22 cellular contexts compared by ENCODE assay signal in the genomic region with DNA sequence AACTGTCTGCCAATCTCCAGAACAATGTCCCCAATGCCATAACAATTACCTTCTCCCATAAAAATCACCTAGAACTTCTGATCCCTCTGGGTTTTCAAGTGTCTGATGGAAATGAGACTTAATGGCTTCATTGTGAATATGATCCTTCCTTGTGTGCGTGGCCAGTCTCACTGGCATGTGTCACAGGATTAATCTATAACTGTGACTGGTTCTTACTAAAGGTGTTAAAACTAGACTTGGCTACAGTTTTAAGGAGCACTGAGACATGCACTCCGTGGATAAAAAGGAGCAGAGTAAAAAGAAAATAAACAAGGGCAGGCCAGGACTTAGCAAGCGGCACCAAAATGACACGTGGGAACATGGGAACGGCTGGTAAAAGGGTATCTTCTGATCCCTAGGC.
DNase-seq lines count a peak whose midpoint lies in the region; ATAC-seq, FAIRE-seq and TF ChIP-seq lines count a peak whose summit lies in the region.
"Had no signal": no experiment of that assay in that cellular context is flagged by ENCODE, and none has a peak within 500 bp of the region (broad histone marks: within the 10 kb centered on the region; RNA-seq: fewer than 3 reads in every experiment).

No MANE protein-coding gene starts in this region.

- FAIRE-seq in HTR-8/SVneo (lab: Jason Lieb, UNC), result peak; percentile 40
- FAIRE-seq: D721Med, GM12878 had no signal

- no peaks in the 10 kb centered on the region for H3K27me3 Mint-ChIP-seq in neural progenitor cell (ENCODE audit: insufficient read depth, low read depth)
- no peaks in the 10 kb centered on the region for H3K27me3 Mint-ChIP-seq in activated T-helper 1 cell treated with anti-CD3 and anti-CD28 coated beads, Interleukin-12 subunit alpha, Interleukin-12 subunit beta, Interleukin-2, Interleukin-4 antibody, amounts not matched to agents 30 ng/mL and 10 ng/mL and 1 ng/mL, durations not matched to agents 14 hours and 24 hours and 36 hours (ENCODE audit: insufficient read depth)
- H3K27me3 Mint-ChIP-seq: CD4-positive, CD25-positive, alpha-beta regulatory T cell had no signal

- no peak overlapping the region for H3K9ac ChIP-seq in GM23248
- no peak overlapping the region for H3K9ac ChIP-seq in neural progenitor cell
- H3K9ac ChIP-seq: BLaER1 had no signal

- in situ Hi-C loops in GM23248 (cut with MboI), result no loop called here
- in situ Hi-C loops in ACHN (cut with HindIII; ENCODE audit: low pct_ligation_motif_present, low pct_unique_long_range_greater_than_20kb, low sequenced_read_pairs), result no loop called here

- H3K4me1 Mint-ChIP-seq in neural progenitor cell, result peaks cover 2% of the 10 kb centered on the region
- no peaks in the 10 kb centered on the region for H3K4me1 Mint-ChIP-seq in activated T-helper 1 cell treated with anti-CD3 and anti-CD28 coated beads, Interleukin-12 subunit alpha, Interleukin-12 subunit beta, Interleukin-2, Interleukin-4 antibody, amounts not matched to agents 30 ng/mL and 10 ng/mL and 1 ng/mL, durations not matched to agents 14 hours and 24 hours and 36 hours (ENCODE audit: low read depth)
- H3K4me1 Mint-ChIP-seq: B cell; CD4-positive, CD25-positive, alpha-beta regulatory T cell had no signal

- H3K4me2 ChIP-seq in GM23248 (ENCODE audit: unreplicated experiment) (no peak overlapping the region), neural progenitor cell (no peak overlapping the region)
- H3K4me2 ChIP-seq: BLaER1 had no signal

- H3K36me3 Mint-ChIP-seq in neural progenitor cell, result peaks cover under 1% of the 10 kb centered on the region
- no peaks in the 10 kb centered on the region for H3K36me3 Mint-ChIP-seq in activated T-helper 1 cell treated with anti-CD3 and anti-CD28 coated beads, Interleukin-12 subunit alpha, Interleukin-12 subunit beta, Interleukin-2, Interleukin-4 antibody, amounts not matched to agents 30 ng/mL and 10 ng/mL and 1 ng/mL, durations not matched to agents 14 hours and 24 hours and 36 hours (ENCODE audit: low read depth)
- H3K36me3 Mint-ChIP-seq: CD4-positive, CD25-positive, alpha-beta regulatory T cell; CD8-positive, alpha-beta T cell had no signal

- no peak overlapping the region for H3K4me3 Mint-ChIP-seq in neural progenitor cell
- no peak overlapping the region for H3K4me3 Mint-ChIP-seq in activated T-helper 1 cell treated with anti-CD3 and anti-CD28 coated beads, Interleukin-12 subunit alpha, Interleukin-12 subunit beta, Interleukin-2, Interleukin-4 antibody, amounts not matched to agents 30 ng/mL and 10 ng/mL and 1 ng/mL, durations not matched to agents 14 hours and 24 hours and 36 hours
- H3K4me3 Mint-ChIP-seq: B cell; CD4-positive, CD25-positive, alpha-beta regulatory T cell; CD8-positive, alpha-beta T cell; H9 had no signal

- H3K79me2 ChIP-seq in GM23248 (ENCODE audit: insufficient read depth) (no peaks in the 10 kb centered on the region), neural progenitor cell (ENCODE audit: low read depth) (no peaks in the 10 kb centered on the region)

- H3K9me3 Mint-ChIP-seq in neural progenitor cell, result peaks cover 1% of the 10 kb centered on the region
- no peaks in the 10 kb centered on the region for H3K9me3 Mint-ChIP-seq in activated T-helper 1 cell treated with anti-CD3 and anti-CD28 coated beads, Interleukin-12 subunit alpha, Interleukin-12 subunit beta, Interleukin-2, Interleukin-4 antibody, amounts not matched to agents 30 ng/mL and 10 ng/mL and 1 ng/mL, durations not matched to agents 14 hours and 24 hours and 36 hours

- H3K4me3 ChIP-seq in GM23248 (no peak overlapping the region), neural progenitor cell (no peak overlapping the region)
- H3K4me3 ChIP-seq: BLaER1, GM12878 had no signal

- H3K9me3 ChIP-seq in GM23248 (ENCODE audit: low read depth), result no peaks in the 10 kb centered on the region
- H3K9me3 ChIP-seq in neural progenitor cell (ENCODE audit: low read depth), result no peaks in the 10 kb centered on the region
- H3K9me3 ChIP-seq: BLaER1, Caco-2 had no signal

- H2AFZ ChIP-seq in GM23248 (0 out of 2 replicates have a peak overlapping the region, but pooled peaks have one; percentile 60), neural progenitor cell (replicated peaks) (peak overlapping the region; percentile 61)

- H3K27ac ChIP-seq in GM23248, result no peak overlapping the region
- H3K27ac ChIP-seq in neural progenitor cell, result no peak overlapping the region
- H3K27ac ChIP-seq: BLaER1, C4-2B had no signal

- no peak overlapping the region for H3K27ac Mint-ChIP-seq in neural progenitor cell
- no peak overlapping the region for H3K27ac Mint-ChIP-seq in activated T-helper 1 cell treated with anti-CD3 and anti-CD28 coated beads, Interleukin-12 subunit alpha, Interleukin-12 subunit beta, Interleukin-2, Interleukin-4 antibody, amounts not matched to agents 30 ng/mL and 10 ng/mL and 1 ng/mL, durations not matched to agents 14 hours and 24 hours and 36 hours
- H3K27ac Mint-ChIP-seq: B cell; CD4-positive, CD25-positive, alpha-beta regulatory T cell; CD8-positive, alpha-beta T cell; H9 had no signal

- no peak for DNase-seq in GM23248
- no peak for DNase-seq in HTR-8/SVneo (ENCODE audit: insufficient read length, low spot score)
- peak; percentile 62 for DNase-seq in kidney tubule cell (ENCODE audit: low spot score)
- no peak for DNase-seq in neural progenitor cell (ENCODE audit: low spot score)
- no peak for DNase-seq in stimulated activated CD4-positive, alpha-beta T cell treated with anti-CD3 and anti-CD28 coated beads, Interleukin-12 subunit alpha, Interleukin-12 subunit beta, amount 100 ng/mL, for 4 hours
- DNase-seq in activated T-helper 1 cell treated with anti-CD3 and anti-CD28 coated beads, Interleukin-12 subunit alpha, Interleukin-12 subunit beta, Interleukin-2, Interleukin-4 antibody, amounts not matched to agents 30 ng/mL and 10 ng/mL and 1 ng/mL, durations not matched to agents 14 hours and 24 hours and 36 hours (ENCODE audit: low spot score), result no peak
- no peak for DNase-seq in ACHN
- DNase-seq: Caco-2; CD4-positive, CD25-positive, alpha-beta regulatory T cell; CD8-positive, alpha-beta T cell; DMS 273 treated with DMSO at 0.1 percent for 48 hours; DMS79; EL; GDM1; H9 had no signal

- H3K27me3 ChIP-seq in GM23248 (replicated peaks; ENCODE audit: insufficient read depth) (no peaks in the 10 kb centered on the region), neural progenitor cell (no peaks in the 10 kb centered on the region)
- H3K27me3 ChIP-seq: BLaER1 had no signal

- no peaks in the 10 kb centered on the region for H3K9me2 ChIP-seq in GM23248 (ENCODE audit: insufficient read depth)

- 78 to 84% methylated on average over 5 of the region's 5 CpGs for WGBS in GM23248 (ENCODE audit: low coverage in 1 of 2, low lambda C conversion rate in 2 of 2, missing lambda C conversion rate in 2 of 2), 2 experiments

- peaks cover 19% of the 10 kb centered on the region for H3F3A ChIP-seq in GM23248 (ENCODE audit: insufficient read depth)
- no peaks in the 10 kb centered on the region for H3F3A ChIP-seq in neural progenitor cell (ENCODE audit: low read depth)

- H4K20me1 ChIP-seq in GM23248 (ENCODE audit: insufficient read depth), result no peaks in the 10 kb centered on the region
- no peaks in the 10 kb centered on the region for H4K20me1 ChIP-seq in neural progenitor cell (ENCODE audit: low read depth)
- H4K20me1 ChIP-seq: BLaER1 had no signal

- intact Hi-C loops in activated T-helper 1 cell treated with anti-CD3 and anti-CD28 coated beads, Interleukin-12 subunit alpha, Interleukin-12 subunit beta, Interleukin-2, Interleukin-4 antibody, amounts not matched to agents 30 ng/mL and 10 ng/mL and 1 ng/mL, durations not matched to agents 14 hours and 24 hours and 36 hours (cut with micrococcal nuclease), result no loop called here

- TF ChIP-seq CTCF in neural progenitor cell (IDR thresholded peaks at IDR 0.05), result no peak

- H3K36me3 ChIP-seq in GM23248 (ENCODE audit: low read depth) (no peaks in the 10 kb centered on the region), neural progenitor cell (no peaks in the 10 kb centered on the region)
- H3K36me3 ChIP-seq: BLaER1 had no signal

- ATAC-seq in HG03342 (IDR thresholded peaks at IDR 0.05; ENCODE audit: unreplicated experiment), result no peak
- ATAC-seq: CD8-positive, alpha-beta T cell; GM12878; HCT116 had no signal

- H3K4me1 ChIP-seq in GM23248 (ENCODE audit: insufficient read depth) (peaks cover 3% of the 10 kb centered on the region; the same call in 1 of the 2 replicates), neural progenitor cell (peaks cover 4% of the 10 kb centered on the region)
- H3K4me1 ChIP-seq: BLaER1 had no signal
